Comparison of ENCODE assay signal across 30 cellular contexts in the genomic region with DNA sequence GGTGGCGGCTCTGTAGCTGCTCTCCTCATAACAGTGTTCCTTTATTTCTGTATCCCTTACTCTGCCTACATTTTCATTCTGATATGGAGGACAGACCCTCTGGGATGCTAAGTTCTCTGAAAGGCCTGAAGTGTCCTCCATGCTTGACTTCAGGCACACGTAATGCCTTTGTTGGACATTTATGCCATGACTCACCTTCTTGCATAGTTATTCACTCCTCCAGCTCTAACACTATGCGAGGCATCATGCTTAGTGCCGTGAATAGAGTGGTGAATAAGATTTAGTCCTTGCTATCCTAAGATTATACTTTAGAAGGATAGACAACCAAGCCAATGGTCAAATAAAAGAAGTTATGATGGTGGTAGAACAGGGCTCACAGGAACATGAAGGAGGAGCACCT.
"Had no signal": no experiment of that assay in that cellular context is flagged by ENCODE, and none has a peak within 500 bp of the region (broad histone marks: within the 10 kb centered on the region; RNA-seq: fewer than 3 reads in every experiment).

No MANE protein-coding gene starts in this region.

- H3K9me3 ChIP-seq: SJCRH30 had no signal

- H3K4me3 ChIP-seq: SJCRH30, SK-N-MC had no signal

- H3K36me3 Mint-ChIP-seq: activated naive CD4-positive, alpha-beta T cell treated with anti-CD3 and anti-CD28 coated beads, Interleukin-2, amount 50 U/mL, for 24 hours; activated naive CD8-positive, alpha-beta T cell treated with anti-CD3 and anti-CD28 coated beads, Interleukin-2, amount 10 ng/mL, durations not matched to agents 7 days and 5 days had no signal

- H3K36me3 ChIP-seq: brain microvascular endothelial cell, SJCRH30 had no signal

- H3K4me3 Mint-ChIP-seq: activated CD4-positive, alpha-beta T cell treated with anti-CD3 and anti-CD28 coated beads for 36 hours; activated CD4-positive, alpha-beta T cell treated with anti-CD3 and anti-CD28 coated beads, Interleukin-2, amount 10 ng/mL, durations not matched to agents 7 days and 5 days; activated CD8-positive, alpha-beta T cell treated with anti-CD3 and anti-CD28 coated beads, Interleukin-2, amount 10 ng/mL, durations not matched to agents 7 days and 5 days; activated naive CD4-positive, alpha-beta T cell treated with anti-CD3 and anti-CD28 coated beads, Interleukin-2, amount 50 U/mL, for 24 hours; activated naive CD8-positive, alpha-beta T cell treated with anti-CD3 and anti-CD28 coated beads, Interleukin-2, amount 10 ng/mL, durations not matched to agents 7 days and 5 days; activated T-cell treated with anti-CD3 and anti-CD28 coated beads, Interleukin-2, amount 50 U/mL, for 24 hours had no signal

- H3K27ac Mint-ChIP-seq: activated CD4-positive, alpha-beta T cell treated with anti-CD3 and anti-CD28 coated beads for 36 hours; activated CD4-positive, alpha-beta T cell treated with anti-CD3 and anti-CD28 coated beads, Interleukin-2, amount 10 ng/mL, durations not matched to agents 7 days and 5 days; activated CD8-positive, alpha-beta T cell treated with anti-CD3 and anti-CD28 coated beads, Interleukin-2, amount 10 ng/mL, durations not matched to agents 7 days and 5 days; activated naive CD4-positive, alpha-beta T cell treated with anti-CD3 and anti-CD28 coated beads, Interleukin-2, amount 50 U/mL, for 24 hours; activated naive CD8-positive, alpha-beta T cell treated with anti-CD3 and anti-CD28 coated beads, Interleukin-2, amount 10 ng/mL, durations not matched to agents 7 days and 5 days; activated T-cell treated with anti-CD3 and anti-CD28 coated beads, Interleukin-2, amount 50 U/mL, for 24 hours; activated T-helper 2 cell treated with anti-CD3 and anti-CD28 coated beads, Interferon-gamma antibody, Interleukin-2, Interleukin-4, amounts not matched to agents 10 μg/mL and 5 μg/mL and 100 μg/mL, durations not matched to agents 14 hours and 24 hours and 36 hours had no signal

- H3K27me3 ChIP-seq: brain microvascular endothelial cell, SJCRH30 had no signal

- H3K27ac ChIP-seq: brain microvascular endothelial cell, KMS-11, SJCRH30, SK-N-MC had no signal

- H3K4me2 ChIP-seq: KMS-11 had no signal

- H3K9me3 Mint-ChIP-seq: activated CD4-positive, alpha-beta T cell treated with anti-CD3 and anti-CD28 coated beads, Interleukin-2, amount 10 ng/mL, durations not matched to agents 7 days and 5 days had no signal

- H3K27me3 Mint-ChIP-seq: activated CD4-positive, alpha-beta T cell treated with anti-CD3 and anti-CD28 coated beads for 36 hours; activated CD4-positive, alpha-beta T cell treated with anti-CD3 and anti-CD28 coated beads, Interleukin-2, amount 10 ng/mL, durations not matched to agents 7 days and 5 days; activated naive CD4-positive, alpha-beta T cell treated with anti-CD3 and anti-CD28 coated beads, Interleukin-2, amount 50 U/mL, for 24 hours; activated naive CD8-positive, alpha-beta T cell treated with anti-CD3 and anti-CD28 coated beads, Interleukin-2, amount 10 ng/mL, durations not matched to agents 7 days and 5 days; activated T-cell treated with anti-CD3 and anti-CD28 coated beads, Interleukin-2, amount 50 U/mL, for 24 hours had no signal

- ATAC-seq: activated CD4-positive, alpha-beta T cell treated with anti-CD3 and anti-CD28 coated beads for 36 hours; activated CD4-positive, CD25-positive, alpha-beta regulatory T cell treated with anti-CD3 and anti-CD28 coated beads, Interleukin-2, amount 50 U/mL, for 24 hours; activated CD8-positive, alpha-beta T cell treated with anti-CD3 and anti-CD28 coated beads, Interleukin-2, amount 10 ng/mL, durations not matched to agents 7 days and 5 days; Panc1 had no signal

- H3K4me1 Mint-ChIP-seq: activated CD4-positive, alpha-beta T cell treated with anti-CD3 and anti-CD28 coated beads for 36 hours; activated CD4-positive, alpha-beta T cell treated with anti-CD3 and anti-CD28 coated beads, Interleukin-2, amount 10 ng/mL, durations not matched to agents 7 days and 5 days; activated naive CD4-positive, alpha-beta T cell treated with anti-CD3 and anti-CD28 coated beads, Interleukin-2, amount 50 U/mL, for 24 hours; activated naive CD8-positive, alpha-beta T cell treated with anti-CD3 and anti-CD28 coated beads, Interleukin-2, amount 10 ng/mL, durations not matched to agents 7 days and 5 days had no signal

- H3K9ac ChIP-seq: KMS-11 had no signal

- H3K4me1 ChIP-seq: SJCRH30 had no signal

- DNase-seq: activated CD4-positive, alpha-beta T cell treated with anti-CD3 and anti-CD28 coated beads for 36 hours; activated CD4-positive, alpha-beta T cell treated with anti-CD3 and anti-CD28 coated beads, Interleukin-2, amount 10 ng/mL, durations not matched to agents 7 days and 5 days; activated CD4-positive, alpha-beta T cell treated with anti-CD3 and anti-CD28 coated beads, Interleukin-2, amount 50 U/mL, for 48 hours; activated CD8-positive, alpha-beta T cell treated with anti-CD3 and anti-CD28 coated beads, Interleukin-2, amount 10 ng/mL, durations not matched to agents 7 days and 5 days; activated gamma-delta T cell; activated naive CD4-positive, alpha-beta T cell treated with Interleukin-2 at 50 U/mL for 16 hours; activated naive CD8-positive, alpha-beta T cell treated with anti-CD3 and anti-CD28 coated beads, Interleukin-2, amount 10 ng/mL, durations not matched to agents 7 days and 5 days; activated T-cell treated with anti-CD3 and anti-CD28 coated beads, Interleukin-2, amount 50 U/mL, for 24 hours; brain microvascular endothelial cell; NCI-H1092 treated with DMSO at 0.1 percent for 48 hours; NCI-H1417; NCI-H146; NCI-H187; NCI-H2029 treated with DMSO at 0.1 percent for 48 hours; NCI-H2107; NCI-H2171 treated with DMSO at 0.1 percent for 48 hours; NCI-H2227 treated with DMSO at 0.1 percent for 48 hours; NCI-H446; NCI-H524; NCI-H69; NCI-H82; SHP77; SJCRH30; T1000 had no signal
